Comparison of ENCODE assay signal across 1 cellular context in genomic region chr1:225999227-225999911, GRCh38.
A peak's percentile ranks its signal among the peaks of the same experiment; 100 is the strongest.
TF ChIP-seq lines count a peak whose summit lies in the region.

SDE2 (minus strand) TSS chr1:225999343; CDS start chr1:225999312, 31 bp downstream.

TF ChIP-seq in HepG2, 621 proteins besides CTCF, POLR2A, EP300 and RAD21 (continued from another document and continues in another):
- TF ChIP-seq ZBTB40 (IDR thresholded peaks at IDR 0.05) (no peak), ZBTB40 (CRISPR knock-in tag; IDR thresholded peaks at IDR 0.05) (no peak), ZNF660 (CRISPR knock-in tag; IDR thresholded peaks at IDR 0.05; ENCODE audit: borderline replicate concordance, low read depth) (no peak), ZNF383 (CRISPR knock-in tag; IDR thresholded peaks at IDR 0.05; ENCODE audit: borderline replicate concordance) (no peak), ATF7 (IDR thresholded peaks at IDR 0.05) (no peak), ATF7 (CRISPR knock-in tag; IDR thresholded peaks at IDR 0.05) (no peak), PAF1 (CRISPR knock-in tag; IDR thresholded peaks at IDR 0.05) (no peak), ZNF777 (CRISPR knock-in tag; IDR thresholded peaks at IDR 0.05) (0 out of 2 replicates have a peak, but pooled peaks have one; percentile 24), ZBTB25 (CRISPR knock-in tag; IDR thresholded peaks at IDR 0.05) (peak; percentile 92), ZC3H4 (CRISPR knock-in tag; IDR thresholded peaks at IDR 0.05; ENCODE audit: borderline replicate concordance) (no peak), ZNF713 (CRISPR knock-in tag; IDR thresholded peaks at IDR 0.05) (no peak), BATF2 (CRISPR knock-in tag; IDR thresholded peaks at IDR 0.05) (no peak), HMGA1 (CRISPR knock-in tag; conservative IDR thresholded peaks at IDR 0.05) (no peak), ZNF75D (CRISPR knock-in tag; IDR thresholded peaks at IDR 0.05; ENCODE audit: borderline replicate concordance) (no peak), ZNF10 (CRISPR knock-in tag; IDR thresholded peaks at IDR 0.05; ENCODE audit: borderline replicate concordance, low read depth) (no peak), ARNTL (CRISPR knock-in tag; IDR thresholded peaks at IDR 0.05) (peak; percentile 37; the same call in 1 of the 2 replicates), ZMYM4 (CRISPR knock-in tag; IDR thresholded peaks at IDR 0.05) (peak; percentile 89; the same call in 1 of the 2 replicates), FIP1L1 (IDR thresholded peaks at IDR 0.05; ENCODE audit: borderline replicate concordance, insufficient read depth, low read depth, low read length) (no peak), TCF7 (IDR thresholded peaks at IDR 0.05; ENCODE audit: low read depth) (no peak), ZBTB37 (CRISPR knock-in tag; IDR thresholded peaks at IDR 0.05) (no peak), HDAC2 (CRISPR knock-in tag; IDR thresholded peaks at IDR 0.05) (peak; percentile 79), TAF1 (CRISPR knock-in tag; IDR thresholded peaks at IDR 0.05) (peak; percentile 92), JARID2 (CRISPR knock-in tag; IDR thresholded peaks at IDR 0.05; ENCODE audit: insufficient replicate concordance) (no peak), SPEN (CRISPR knock-in tag; IDR thresholded peaks at IDR 0.05; ENCODE audit: low read depth) (peak; percentile 89), ZNF850 (CRISPR knock-in tag; conservative IDR thresholded peaks at IDR 0.05) (no peak), NFE2 (CRISPR knock-in tag; IDR thresholded peaks at IDR 0.05) (no peak), ZNF430 (CRISPR knock-in tag; IDR thresholded peaks at IDR 0.05) (peak; percentile 61; the same call in 1 of the 2 replicates), CHCHD3 (CRISPR knock-in tag; IDR thresholded peaks at IDR 0.05) (no peak), SMAD3 (CRISPR knock-in tag; IDR thresholded peaks at IDR 0.05) (no peak), KDM5A (IDR thresholded peaks at IDR 0.05; ENCODE audit: borderline replicate concordance, low read length) (peak; percentile 94), ZNF17 (CRISPR knock-in tag; IDR thresholded peaks at IDR 0.05) (no peak), POGK (CRISPR knock-in tag; conservative IDR thresholded peaks at IDR 0.05) (0 out of 2 replicates have a peak, but pooled peaks have one; percentile 48), ZNF646 (CRISPR knock-in tag; IDR thresholded peaks at IDR 0.05) (no peak), HIVEP1 (CRISPR knock-in tag; IDR thresholded peaks at IDR 0.05) (no peak), MTERF4 (CRISPR knock-in tag; IDR thresholded peaks at IDR 0.05) (no peak), ZNF737 (CRISPR knock-in tag; IDR thresholded peaks at IDR 0.05; ENCODE audit: borderline replicate concordance) (no peak), TCF12 (IDR thresholded peaks at IDR 0.05) (no peak), TCF12 (CRISPR knock-in tag; IDR thresholded peaks at IDR 0.05) (no peak)
